ENCODE assay signal across 23 cellular contexts in the genomic region with DNA sequence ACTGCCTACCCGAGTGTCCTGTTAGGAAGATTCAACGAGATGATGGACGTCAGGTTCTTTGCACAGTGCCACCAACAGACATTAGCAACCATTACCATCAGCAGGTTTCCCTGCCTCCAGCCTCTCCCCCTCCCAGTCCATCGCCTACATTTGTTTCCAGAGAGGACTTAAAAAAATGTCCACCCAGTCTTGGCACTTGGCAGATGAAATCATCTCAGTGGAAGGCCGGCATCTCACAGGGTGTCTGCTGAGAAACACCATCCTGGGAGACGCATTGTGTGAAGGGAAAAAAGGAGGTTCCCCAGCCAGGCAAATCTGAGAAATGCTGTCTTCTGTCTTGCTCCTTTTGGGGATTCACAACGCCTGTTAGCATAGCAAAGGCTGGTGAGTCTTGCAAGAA. TPM values are rescaled to one million over a fixed set of nuclear protein-coding genes. Genes with fewer than 3 reads are reported as not detected.
"Had no signal": no experiment of that assay in that cellular context is flagged by ENCODE, and none has a peak within 500 bp of the region (broad histone marks: within the 10 kb centered on the region; RNA-seq: fewer than 3 reads in every experiment).

No MANE protein-coding gene starts in this region.

- ATAC-seq: HepG2 had no signal

- H3K4me1 ChIP-seq: SJSA1 had no signal

- DNase-seq: IMR-90, Karpas-422, KG1, MG63, NCI-H1092, NCI-H1105 treated with DMSO at 0.1 percent for 48 hours, NCI-H1417 treated with DMSO at 0.1 percent for 48 hours, NCI-H146, NCI-H1694 treated with DMSO at 0.1 percent for 48 hours, NCI-H1930, NCI-H2081, NCI-H2107, NCI-H2227 treated with DMSO at 0.1 percent for 48 hours, NCI-H69, NCI-H774, RPMI8226, SIG-M5 had no signal

- H3K27ac ChIP-seq: SJSA1, SK-N-MC had no signal

- H3K36me3 ChIP-seq: MG63, SJSA1 had no signal

- H3K4me3 ChIP-seq: MG63, SJSA1, SK-N-MC had no signal

- H3K27me3 ChIP-seq: MG63, SJSA1 had no signal

- H3K9me3 ChIP-seq: MG63, SJSA1 had no signal

RNA-seq across cellular contexts. Expression of gene CRB2, which starts 58.2 kb away (rescaled TPM):
- total RNA-seq: HT1080, IMR-90, NCI-H460, Right ventricle myocardium superior, SJSA1 had no signal
